In genomic region chr16:75459691-75460090, GRCh38 we compare ENCODE assay signal across 23 cellular contexts. TPM values are rescaled to one million over a fixed set of nuclear protein-coding genes. Genes with fewer than 3 reads are reported as not detected.
DNase-seq lines count a peak whose midpoint lies in the region; ATAC-seq and TF ChIP-seq lines count a peak whose summit lies in the region.
"Had no signal": no experiment of that assay in that cellular context is flagged by ENCODE, and none has a peak within 500 bp of the region (broad histone marks: within the 10 kb centered on the region; RNA-seq: fewer than 3 reads in every experiment).

No MANE protein-coding gene starts in this region.

- H3K4me3 Mint-ChIP-seq in natural killer cell (no peak overlapping the region), mesothelial cell of epicardium (no peak overlapping the region), type B pancreatic cell (peak overlapping the region; percentile 29)
- H3K4me3 Mint-ChIP-seq in natural killer cell treated with Interleukin-12 subunit alpha and Interleukin-12 subunit beta and Interleukin-15 and Interleukin-18, amount 100 ng/mL, for 72 hours, result no peak overlapping the region
- H3K4me3 Mint-ChIP-seq in activated T-helper 17 cell treated with anti-CD3 and anti-CD28 coated beads, Interleukin-2, amount 50 U/mL, for 72 hours, result no peak overlapping the region
- H3K4me3 Mint-ChIP-seq: activated CD4-positive, alpha-beta memory T cell treated with anti-CD3 and anti-CD28 coated beads, Interleukin-2, amount 10 ng/mL, durations not matched to agents 7 days and 5 days had no signal

- no peak for TF ChIP-seq CTCF in natural killer cell (IDR thresholded peaks at IDR 0.05)
- TF ChIP-seq CTCF in mesothelial cell of epicardium (IDR thresholded peaks at IDR 0.05; ENCODE audit: unreplicated experiment), result no peak
- TF ChIP-seq CTCF in type B pancreatic cell (conservative IDR thresholded peaks at IDR 0.05), result no peak
- no peak for TF ChIP-seq CTCF in GM13977 (IDR thresholded peaks at IDR 0.05; ENCODE audit: extremely low read depth, insufficient read depth, missing control alignments)

- ATAC-seq in natural killer cell (no peak), GM21526 (IDR thresholded peaks at IDR 0.05; ENCODE audit: low FRiP score, unreplicated experiment) (no peak)
- no peak for ATAC-seq in natural killer cell treated with Interleukin-12 subunit alpha and Interleukin-12 subunit beta and Interleukin-15 and Interleukin-18, amount 100 ng/mL, for 72 hours
- ATAC-seq in activated T-helper 17 cell treated with anti-CD3 and anti-CD28 coated beads, Interleukin-2, amount 50 U/mL, for 72 hours (replicated peaks), result no peak
- ATAC-seq: activated CD4-positive, CD25-positive, alpha-beta regulatory T cell treated with anti-CD3 and anti-CD28 coated beads, Interleukin-2, amount 50 U/mL, for 24 hours; lower lobe of right lung; PC-3 had no signal

- in situ Hi-C loops in GM13977 (cut with MboI; ENCODE audit: low pct_unique_long_range_greater_than_20kb, low sequenced_read_pairs, unreplicated experiment), result loop anchor here (25.0 kb wide), 1 partner anchor 303 kb away; no protein-coding TSS in a partner anchor

- H3K36me3 Mint-ChIP-seq in natural killer cell, result no peaks in the 10 kb centered on the region
- H3K36me3 Mint-ChIP-seq in natural killer cell treated with Interleukin-12 subunit alpha and Interleukin-12 subunit beta and Interleukin-15 and Interleukin-18, amount 100 ng/mL, for 72 hours, result no peaks in the 10 kb centered on the region
- H3K36me3 Mint-ChIP-seq in activated T-helper 17 cell treated with anti-CD3 and anti-CD28 coated beads, Interleukin-2, amount 50 U/mL, for 72 hours (ENCODE audit: low read depth), result peaks cover 20% of the 10 kb centered on the region
- peaks cover 4% of the 10 kb centered on the region for H3K36me3 Mint-ChIP-seq in mesothelial cell of epicardium
- peaks cover 9% of the 10 kb centered on the region for H3K36me3 Mint-ChIP-seq in type B pancreatic cell

- H3K27me3 Mint-ChIP-seq in natural killer cell (ENCODE audit: low read depth in 2 of 2) (no peaks in the 10 kb centered on the region), mesothelial cell of epicardium (ENCODE audit: low read depth) (no peaks in the 10 kb centered on the region), type B pancreatic cell (no peaks in the 10 kb centered on the region)
- H3K27me3 Mint-ChIP-seq in natural killer cell treated with Interleukin-12 subunit alpha and Interleukin-12 subunit beta and Interleukin-15 and Interleukin-18, amount 100 ng/mL, for 72 hours, result no peaks in the 10 kb centered on the region
- no peaks in the 10 kb centered on the region for H3K27me3 Mint-ChIP-seq in activated T-helper 17 cell treated with anti-CD3 and anti-CD28 coated beads, Interleukin-2, amount 50 U/mL, for 72 hours
- H3K27me3 Mint-ChIP-seq: activated CD4-positive, alpha-beta memory T cell treated with anti-CD3 and anti-CD28 coated beads, Interleukin-2, amount 10 ng/mL, durations not matched to agents 7 days and 5 days had no signal

- H3K9me3 Mint-ChIP-seq in natural killer cell (peaks cover 0 to under 1% of the 10 kb centered on the region in 2 donors), mesothelial cell of epicardium (no peaks in the 10 kb centered on the region), type B pancreatic cell (no peaks in the 10 kb centered on the region)
- H3K9me3 Mint-ChIP-seq in natural killer cell treated with Interleukin-12 subunit alpha and Interleukin-12 subunit beta and Interleukin-15 and Interleukin-18, amount 100 ng/mL, for 72 hours, result no peaks in the 10 kb centered on the region
- H3K9me3 Mint-ChIP-seq in activated T-helper 17 cell treated with anti-CD3 and anti-CD28 coated beads, Interleukin-2, amount 50 U/mL, for 72 hours, result no peaks in the 10 kb centered on the region
- H3K9me3 Mint-ChIP-seq: activated CD4-positive, alpha-beta memory T cell treated with anti-CD3 and anti-CD28 coated beads, Interleukin-2, amount 10 ng/mL, durations not matched to agents 7 days and 5 days had no signal

- H3K4me1 Mint-ChIP-seq in natural killer cell, result peaks cover 61 to 70% of the 10 kb centered on the region in 2 donors
- H3K4me1 Mint-ChIP-seq in natural killer cell treated with Interleukin-12 subunit alpha and Interleukin-12 subunit beta and Interleukin-15 and Interleukin-18, amount 100 ng/mL, for 72 hours (ENCODE audit: low read depth in 2 of 2), result peaks cover 39 to 41% of the 10 kb centered on the region in 2 donors
- peaks cover 28% of the 10 kb centered on the region for H3K4me1 Mint-ChIP-seq in activated T-helper 17 cell treated with anti-CD3 and anti-CD28 coated beads, Interleukin-2, amount 50 U/mL, for 72 hours
- H3K4me1 Mint-ChIP-seq in mesothelial cell of epicardium, result peaks cover 38% of the 10 kb centered on the region
- H3K4me1 Mint-ChIP-seq in type B pancreatic cell (ENCODE audit: unreplicated experiment), result peaks cover 45% of the 10 kb centered on the region

- intact Hi-C loops in natural killer cell (cut with micrococcal nuclease), result loop anchor here (5.0 kb wide), 1 partner anchor 163 kb away; the partner anchor contains the start of gene ADAT1

- H3K27ac Mint-ChIP-seq in natural killer cell, result peak overlapping the region; percentile 1 to 80
- peak overlapping the region in 1 of 2 donors; percentile 1 for H3K27ac Mint-ChIP-seq in natural killer cell treated with Interleukin-12 subunit alpha and Interleukin-12 subunit beta and Interleukin-15 and Interleukin-18, amount 100 ng/mL, for 72 hours
- H3K27ac Mint-ChIP-seq in activated T-helper 17 cell treated with anti-CD3 and anti-CD28 coated beads, Interleukin-2, amount 50 U/mL, for 72 hours, result peak overlapping the region; percentile 83
- H3K27ac Mint-ChIP-seq in mesothelial cell of epicardium, result peak overlapping the region; percentile 32
- H3K27ac Mint-ChIP-seq in type B pancreatic cell, result no peak overlapping the region
- H3K27ac Mint-ChIP-seq: activated CD4-positive, alpha-beta memory T cell treated with anti-CD3 and anti-CD28 coated beads, Interleukin-2, amount 10 ng/mL, durations not matched to agents 7 days and 5 days had no signal

- DNase-seq in natural killer cell (no peak), mesothelial cell of epicardium (ENCODE audit: low spot score in 2 of 2, unreplicated experiment in 2 of 2) (no peak), type B pancreatic cell (ENCODE audit: extremely low spot score, unreplicated experiment) (no peak), HT-29 (ENCODE audit: low spot score) (no peak), GM13977 (ENCODE audit: low spot score) (no peak)
- no peak for DNase-seq in natural killer cell treated with Interleukin-12 subunit alpha and Interleukin-12 subunit beta and Interleukin-15 and Interleukin-18, amount 100 ng/mL, for 72 hours (ENCODE audit: low spot score)
- DNase-seq: ACHN; activated CD4-positive, alpha-beta memory T cell treated with anti-CD3 and anti-CD28 coated beads, Interleukin-2, amount 10 ng/mL, durations not matched to agents 7 days and 5 days; activated naive CD4-positive, alpha-beta T cell treated with Interleukin-2 at 50 U/mL for 16 hours; cerebellar nuclear complex; EL; HCEC 1CT; kidney glomerular epithelial cell; lower lobe of right lung; NCI-H446 treated with DMSO at 0.1 percent for 48 hours; PC-3; Right ventricle myocardium superior; small intestine; stimulated activated CD4-positive, alpha-beta T cell treated with anti-CD3 and anti-CD28 coated beads, Interleukin-2, amount 100 ng/mL, for 24 hours; testis had no signal

RNA-seq across cellular contexts. Expression of gene TMEM170A, which starts 4.8 kb away (rescaled TPM):
- total RNA-seq in natural killer cell (10 to 100 TPM; 51.5 to 61.0 (median 53.9) TPM), mesothelial cell of epicardium (37.1 to 40.2 TPM (median 38.4 TPM) in 3 replicates), type B pancreatic cell (ENCODE audit: low replicate concordance) (37.9 and 46.4 TPM in 2 replicates)
- total RNA-seq in natural killer cell treated with Interleukin-12 subunit alpha and Interleukin-12 subunit beta and Interleukin-15 and Interleukin-18, amount 100 ng/mL, for 72 hours, result 10 to 100 TPM; 38.3 to 48.4 TPM
- 10 to 100 TPM; 22.6 to 30.8 TPM for total RNA-seq in activated T-helper 17 cell treated with anti-CD3 and anti-CD28 coated beads, Interleukin-2, amount 50 U/mL, for 72 hours
- 25.2 and 30.8 TPM in 2 replicates for total RNA-seq in HT-29 (2014; rRNA removed; shearing (Covaris generic))

RNA-seq across cellular contexts. Expression of gene CFDP1, which starts 26.4 kb away (rescaled TPM):
- total RNA-seq in natural killer cell (10 to 100 TPM; 32.2 to 38.8 (median 32.3) TPM), mesothelial cell of epicardium (86.7 to 89.1 TPM (median 87.0 TPM) in 3 replicates), type B pancreatic cell (ENCODE audit: low replicate concordance) (62.5 and 84.9 TPM in 2 replicates)
- total RNA-seq in natural killer cell treated with Interleukin-12 subunit alpha and Interleukin-12 subunit beta and Interleukin-15 and Interleukin-18, amount 100 ng/mL, for 72 hours, result 10 to 100 TPM; 29.1 to 49.5 TPM
- 10 to 100 TPM; 35.1 to 52.3 TPM for total RNA-seq in activated T-helper 17 cell treated with anti-CD3 and anti-CD28 coated beads, Interleukin-2, amount 50 U/mL, for 72 hours
- total RNA-seq in HT-29 (2014; rRNA removed; shearing (Covaris generic)), result 15.4 and 17.6 TPM in 2 replicates

RNA-seq across cellular contexts. Expression of gene CHST6, which starts 35.5 kb away (rescaled TPM):
- total RNA-seq in natural killer cell, result not detected
- under 1 TPM in 1 of 2 donors, not detected in 1; 0.08 TPM for total RNA-seq in natural killer cell treated with Interleukin-12 subunit alpha and Interleukin-12 subunit beta and Interleukin-15 and Interleukin-18, amount 100 ng/mL, for 72 hours
- not detected for total RNA-seq in activated T-helper 17 cell treated with anti-CD3 and anti-CD28 coated beads, Interleukin-2, amount 50 U/mL, for 72 hours
- total RNA-seq in mesothelial cell of epicardium, result 1.9 to 2.4 TPM (median 2.1 TPM) in 3 replicates
- 1.8 and 6.0 TPM in 2 replicates for total RNA-seq in type B pancreatic cell (ENCODE audit: low replicate concordance)
- total RNA-seq in HT-29 (2014; rRNA removed; shearing (Covaris generic)), result 0.05 TPM in 1 of 2 replicates, not detected in the other
- total RNA-seq: activated CD4-positive, alpha-beta memory T cell treated with anti-CD3 and anti-CD28 coated beads, Interleukin-2, amount 10 ng/mL, durations not matched to agents 7 days and 5 days had no signal
